In genomic region chr9:127123239-127123935, GRCh38 we compare ENCODE assay signal across 9 cellular contexts. TPM values are rescaled to one million over a fixed set of nuclear protein-coding genes. Genes with fewer than 3 reads are reported as not detected.
A peak's percentile ranks its signal among the peaks of the same experiment; 100 is the strongest.
DNase-seq lines count a peak whose midpoint lies in the region; ATAC-seq, FAIRE-seq and TF ChIP-seq lines count a peak whose summit lies in the region.
"Had no signal": no experiment of that assay in that cellular context is flagged by ENCODE, and none has a peak within 500 bp of the region (broad histone marks: within the 10 kb centered on the region; RNA-seq: fewer than 3 reads in every experiment).

No MANE protein-coding gene starts in this region.

- H3K36me3 Mint-ChIP-seq in activated B cell treated with CpG ODN at 0.5 μM for 24 hours (ENCODE audit: low read depth) = no peaks in the 10 kb centered on the region
- no peaks in the 10 kb centered on the region for H3K36me3 Mint-ChIP-seq in activated CD4-positive, alpha-beta T cell treated with anti-CD3 and anti-CD28 coated beads, Interleukin-2, amount 10 ng/mL, durations not matched to agents 24 days and 14 days (ENCODE audit: low read depth)
- H3K36me3 Mint-ChIP-seq: activated naive CD4-positive, alpha-beta T cell treated with anti-CD3 and anti-CD28 coated beads, Interleukin-2, amount 10 ng/mL, durations not matched to agents 7 days and 5 days had no signal

- peak overlapping the region; percentile 95 for H3K4me2 ChIP-seq in skeletal muscle satellite cell (ENCODE audit: low read length)

- TF ChIP-seq POLR2A in GM12892 (IDR thresholded peaks at IDR 0.05; ENCODE audit: low read depth, low read length) = no peak

- peaks cover 29% of the 10 kb centered on the region for H3K4me1 Mint-ChIP-seq in activated B cell treated with CpG ODN at 0.5 μM for 24 hours
- peaks cover 2% of the 10 kb centered on the region for H3K4me1 Mint-ChIP-seq in activated CD4-positive, alpha-beta T cell treated with anti-CD3 and anti-CD28 coated beads, Interleukin-2, amount 10 ng/mL, durations not matched to agents 24 days and 14 days

- H3K27me3 ChIP-seq in HUES64 (ENCODE audit: insufficient read depth, low read length) (0 out of 2 replicates have a peak, but pooled peaks cover 3% of the 10 kb centered on the region), iPS-20b (ENCODE audit: insufficient read depth, low read length) (peaks cover 17% of the 10 kb centered on the region; the same call in 1 of the 2 replicates), skeletal muscle satellite cell (ENCODE audit: control insufficient read depth, insufficient read depth, low read length) (no peaks in the 10 kb centered on the region)

- peak overlapping the region; percentile 62 for H3K4me3 ChIP-seq in HUES64 (ENCODE audit: low read length)
- peak overlapping the region; percentile 86 for H3K4me3 ChIP-seq in iPS-20b (ENCODE audit: low read length)
- peak overlapping the region; percentile 75 for H3K4me3 ChIP-seq in skeletal muscle satellite cell (ENCODE audit: low read length)

- peak overlapping the region; percentile 19 for H3K4me3 Mint-ChIP-seq in activated B cell treated with CpG ODN at 0.5 μM for 24 hours
- no peak overlapping the region for H3K4me3 Mint-ChIP-seq in activated CD4-positive, alpha-beta T cell treated with anti-CD3 and anti-CD28 coated beads, Interleukin-2, amount 10 ng/mL, durations not matched to agents 24 days and 14 days
- H3K4me3 Mint-ChIP-seq: activated naive CD4-positive, alpha-beta T cell treated with anti-CD3 and anti-CD28 coated beads, Interleukin-2, amount 10 ng/mL, durations not matched to agents 7 days and 5 days had no signal

- no peaks in the 10 kb centered on the region for H3K9me3 Mint-ChIP-seq in activated B cell treated with CpG ODN at 0.5 μM for 24 hours
- no peaks in the 10 kb centered on the region for H3K9me3 Mint-ChIP-seq in activated CD4-positive, alpha-beta T cell treated with anti-CD3 and anti-CD28 coated beads, Interleukin-2, amount 10 ng/mL, durations not matched to agents 24 days and 14 days
- H3K9me3 Mint-ChIP-seq: activated naive CD4-positive, alpha-beta T cell treated with anti-CD3 and anti-CD28 coated beads, Interleukin-2, amount 10 ng/mL, durations not matched to agents 7 days and 5 days had no signal

- ATAC-seq in activated B cell treated with CpG ODN at 0.5 μM for 24 hours (ENCODE audit: low read depth) = no peak
- no peak for ATAC-seq in HG03565 (IDR thresholded peaks at IDR 0.05; ENCODE audit: unreplicated experiment)

- POLR2A ChIA-PET in activated B cell treated with CpG ODN at 0.5 μM for 24 hours (lab: Charles Lee) = no interaction called here

- no peak for FAIRE-seq in GM12892 (lab: Jason Lieb, UNC)

- H3K27ac ChIP-seq in HUES64 (ENCODE audit: low read depth, low read length) (peak overlapping the region; percentile 42; the same call in 1 of the 2 replicates), iPS-20b (ENCODE audit: low read length) (peak overlapping the region; percentile 5)

- CTCF ChIA-PET in activated B cell treated with CpG ODN at 0.5 μM for 24 hours (lab: Charles Lee) = interaction anchor here (1.1 kb wide), 1 partner anchor 75 kb away, joined by 3 read pairs; no protein-coding TSS in a partner anchor

- H3K9ac ChIP-seq in HUES64 (ENCODE audit: low read depth, low read length) = no peak overlapping the region
- peak overlapping the region; percentile 82; the same call in 1 of the 2 replicates for H3K9ac ChIP-seq in iPS-20b (ENCODE audit: low read depth, low read length)
- peak overlapping the region; percentile 75 for H3K9ac ChIP-seq in skeletal muscle satellite cell (ENCODE audit: low read depth, low read length)

- H3K9me3 ChIP-seq in HUES64 (ENCODE audit: insufficient read depth, low read depth, low read length) = no peaks in the 10 kb centered on the region
- H3K9me3 ChIP-seq in iPS-20b (ENCODE audit: insufficient read depth, low read depth, low read length) = no peaks in the 10 kb centered on the region
- H3K9me3 ChIP-seq in skeletal muscle satellite cell (replicated peaks; ENCODE audit: low read length) = no peaks in the 10 kb centered on the region

- DNase-seq in activated B cell treated with CpG ODN at 0.5 μM for 24 hours (no peak), GM12892 (ENCODE audit: insufficient read length) (no peak), AML-193 (lab: John Stamatoyannopoulos, UW) (no peak)
- DNase-seq in activated CD4-positive, alpha-beta T cell treated with anti-CD3 and anti-CD28 coated beads, Interleukin-2, amount 10 ng/mL, durations not matched to agents 24 days and 14 days = no peak

- H3K4me1 ChIP-seq in HUES64 (ENCODE audit: insufficient read depth, low read length) = peaks cover 18% of the 10 kb centered on the region; the same call in 1 of the 2 replicates
- peaks cover 10% of the 10 kb centered on the region for H3K4me1 ChIP-seq in iPS-20b (ENCODE audit: insufficient read depth, low read length)
- H3K4me1 ChIP-seq in skeletal muscle satellite cell (ENCODE audit: control insufficient read depth, insufficient read depth, low read length) = peaks cover 28% of the 10 kb centered on the region

- peaks cover 5% of the 10 kb centered on the region for H3K27me3 Mint-ChIP-seq in activated B cell treated with CpG ODN at 0.5 μM for 24 hours
- peaks cover 68% of the 10 kb centered on the region for H3K27me3 Mint-ChIP-seq in activated CD4-positive, alpha-beta T cell treated with anti-CD3 and anti-CD28 coated beads, Interleukin-2, amount 10 ng/mL, durations not matched to agents 24 days and 14 days

- H3K27ac Mint-ChIP-seq in activated B cell treated with CpG ODN at 0.5 μM for 24 hours = no peak overlapping the region
- H3K27ac Mint-ChIP-seq in activated CD4-positive, alpha-beta T cell treated with anti-CD3 and anti-CD28 coated beads, Interleukin-2, amount 10 ng/mL, durations not matched to agents 24 days and 14 days = no peak overlapping the region
- H3K27ac Mint-ChIP-seq: activated naive CD4-positive, alpha-beta T cell treated with anti-CD3 and anti-CD28 coated beads, Interleukin-2, amount 10 ng/mL, durations not matched to agents 7 days and 5 days had no signal

- intact Hi-C loops in activated B cell treated with CpG ODN at 0.5 μM for 24 hours (cut with micrococcal nuclease) = loop anchor here (2.0 kb wide), 1 partner anchor 43 kb away; no protein-coding TSS in a partner anchor
- intact Hi-C loops in activated CD4-positive, alpha-beta T cell treated with anti-CD3 and anti-CD28 coated beads, Interleukin-2, amount 10 ng/mL, durations not matched to agents 24 days and 14 days (cut with micrococcal nuclease) = no loop called here

- 80% methylated on average over 9 of the region's 9 CpGs for WGBS in HUES64

- no peak for TF ChIP-seq CTCF in activated B cell treated with CpG ODN at 0.5 μM for 24 hours (IDR thresholded peaks at IDR 0.05)

- H3K36me3 ChIP-seq in HUES64 (ENCODE audit: insufficient read depth, low read length) = no peaks in the 10 kb centered on the region
- H3K36me3 ChIP-seq in iPS-20b (ENCODE audit: insufficient read depth, low read depth, low read length) = 0 out of 2 replicates have a peak, but pooled peaks cover 10% of the 10 kb centered on the region
- H3K36me3 ChIP-seq in skeletal muscle satellite cell (ENCODE audit: insufficient read depth, low read length) = no peaks in the 10 kb centered on the region

RNA-seq across cellular contexts. Expression of gene ANGPTL2, which starts 1.0 kb away (rescaled TPM):
- polyA plus RNA-seq in HUES64 (2013, experiment 1 of 2) = 12.2 TPM
- 13.4 TPM for polyA plus RNA-seq in HUES64 (2013, experiment 2 of 2)
- not detected in 2 replicates for total RNA-seq in activated B cell treated with CpG ODN at 0.5 μM for 24 hours
- total RNA-seq in skeletal muscle satellite cell (2012; rRNA removed) = 2.3 and 2.4 TPM in 2 replicates
- total RNA-seq in activated CD4-positive, alpha-beta T cell treated with anti-CD3 and anti-CD28 coated beads, Interleukin-2, amount 10 ng/mL, durations not matched to agents 24 days and 14 days = not detected in 2 replicates
- 0.11 TPM for polyA plus RNA-seq in GM12892 (2012; ENCODE audit: missing spikeins)
